In genomic region chr1:220786057-220786336, GRCh38 we compare ENCODE assay signal across 8 cellular contexts. TPM values are rescaled to one million over a fixed set of nuclear protein-coding genes. Genes with fewer than 3 reads are reported as not detected.
DNase-seq lines count a peak whose midpoint lies in the region; ATAC-seq, FAIRE-seq and TF ChIP-seq lines count a peak whose summit lies in the region.

No MANE protein-coding gene starts in this region.

- 34 to 35% methylated on average over 10 to 13 of the region's 13 CpGs for WGBS in esophagus, 2 donors

- H3K9me3 Mint-ChIP-seq in osteocyte (ENCODE audit: unreplicated experiment): no peaks in the 10 kb centered on the region

- peaks cover 14% of the 10 kb centered on the region for H3K36me3 Mint-ChIP-seq in osteocyte (ENCODE audit: unreplicated experiment)

- H3K4me1 ChIP-seq in esophagus (ENCODE audit: control insufficient read depth in 2 of 2, insufficient read depth in 2 of 2, low read length in 1 of 2): peaks cover 0 to 10% of the 10 kb centered on the region in 2 donors

- TF ChIP-seq POLR2A in H54 (IDR thresholded peaks at IDR 0.05; ENCODE audit: low read depth, low read length): no peak

- FAIRE-seq in H54 (lab: Jason Lieb, UNC): no peak

- H3K4me3 ChIP-seq in esophagus (ENCODE audit: low read depth in 1 of 2, low read length in 2 of 2): peak overlapping the region in 1 of 2 donors; percentile 58

- no peak overlapping the region for H3K27ac Mint-ChIP-seq in osteocyte (ENCODE audit: unreplicated experiment)

- H3K9me3 ChIP-seq in esophagus (ENCODE audit: control insufficient read depth in 2 of 2, insufficient read depth in 1 of 2, low read depth in 1 of 2, low read length in 1 of 2): no peaks in the 10 kb centered on the region

- peak overlapping the region; percentile 59 to 68 for H3K27ac ChIP-seq in esophagus (ENCODE audit: low read depth in 2 of 2, low read length in 1 of 2)

- ATAC-seq in GM18517 (IDR thresholded peaks at IDR 0.05; ENCODE audit: unreplicated experiment) (peak; percentile 8), HG03432 (IDR thresholded peaks at IDR 0.05; ENCODE audit: unreplicated experiment) (peak; percentile 16)

- peak overlapping the region; percentile 62 for H3K4me3 Mint-ChIP-seq in osteocyte (ENCODE audit: unreplicated experiment)

- no peaks in the 10 kb centered on the region for H3K27me3 Mint-ChIP-seq in osteocyte (ENCODE audit: unreplicated experiment)

- peaks cover 0 to 3% of the 10 kb centered on the region in 2 donors for H3K36me3 ChIP-seq in esophagus (ENCODE audit: control insufficient read depth in 2 of 2, insufficient read depth in 2 of 2, low read length in 1 of 2)

- H3K27me3 ChIP-seq in esophagus (ENCODE audit: control insufficient read depth in 1 of 2, insufficient read depth in 2 of 2, low read length in 2 of 2): no peaks in the 10 kb centered on the region

- DNase-seq in osteocyte (ENCODE audit: extremely low spot score, unreplicated experiment): no peak
- no peak for DNase-seq in SIG-M5 (lab: John Stamatoyannopoulos, UW)
- no peak for DNase-seq in LoVo (ENCODE audit: low spot score)
- no peak for DNase-seq in cortex of kidney (lab: John Stamatoyannopoulos, UW)
- no peak for DNase-seq in H54 (ENCODE audit: insufficient read length, low spot score)

- no peak for TF ChIP-seq CTCF in osteocyte (IDR thresholded peaks at IDR 0.05)

- peaks cover 10% of the 10 kb centered on the region for H3K4me1 Mint-ChIP-seq in osteocyte (ENCODE audit: unreplicated experiment)

RNA-seq across cellular contexts. Expression of gene MTARC1, which starts 0.7 kb away (rescaled TPM):
- 1 to 10 TPM; 6.0 to 8.3 TPM for polyA plus RNA-seq in esophagus
- 1.8 and 2.1 TPM in 2 replicates for total RNA-seq in osteocyte

RNA-seq across cellular contexts. Expression of gene MTARC2, which starts 37.9 kb away (rescaled TPM):
- 1 to 10 TPM; 5.0 to 6.0 TPM for polyA plus RNA-seq in esophagus
- total RNA-seq in osteocyte: 25.6 and 27.9 TPM in 2 replicates
